ENCODE assay signal across 25 cellular contexts in the genomic region with DNA sequence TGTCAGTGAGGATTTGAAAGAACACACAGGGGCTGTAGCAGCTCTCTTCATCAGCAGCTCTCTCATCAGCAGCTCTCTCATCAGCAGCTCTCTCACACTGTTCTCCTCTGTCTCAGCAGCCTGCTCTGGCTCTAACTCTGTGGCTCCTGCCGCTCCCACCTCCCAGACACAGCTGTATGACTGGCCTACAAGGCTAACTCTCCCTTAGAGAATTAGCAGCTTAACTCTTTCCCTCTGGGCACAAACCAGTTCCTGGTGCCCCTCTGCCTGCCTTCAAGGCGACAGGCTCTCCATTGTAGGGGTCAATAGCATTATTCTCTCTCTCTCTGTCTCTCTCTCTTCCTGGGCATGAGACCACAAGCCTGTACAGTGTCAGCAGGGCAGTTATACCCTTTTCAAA.
"Had no signal": no experiment of that assay in that cellular context is flagged by ENCODE, and none has a peak within 500 bp of the region (broad histone marks: within the 10 kb centered on the region; RNA-seq: fewer than 3 reads in every experiment).

No MANE protein-coding gene starts in this region.

- H3K27me3 Mint-ChIP-seq: activated B cell treated with CpG ODN at 0.5 μM for 24 hours; activated CD4-positive, alpha-beta T cell treated with anti-CD3 and anti-CD28 coated beads for 36 hours; activated T-cell treated with anti-CD3 and anti-CD28 coated beads, Interleukin-2, amount 50 U/mL, for 24 hours; activated T-helper 17 cell treated with anti-CD3 and anti-CD28 coated beads, Interleukin-2, amount 50 U/mL, for 72 hours; brain; dendritic cell treated with granulocyte-macrophage colony-stimulating factor and Interleukin-4, amounts not matched to agents 40 ng/mL and 50 ng/mL, for 4 days had no signal

- ATAC-seq: activated CD4-positive, alpha-beta T cell treated with anti-CD3 and anti-CD28 coated beads for 36 hours; activated naive CD4-positive, alpha-beta T cell treated with anti-CD3 and anti-CD28 coated beads, Interleukin-2, amount 50 U/mL, for 72 hours; activated T-helper 17 cell treated with anti-CD3 and anti-CD28 coated beads, Interleukin-2, amount 50 U/mL, for 72 hours; foreskin keratinocyte; left lung; natural killer cell had no signal

- H3K4me3 ChIP-seq: left lung, lung, prostate gland, testis, vagina had no signal

- H3K9me3 Mint-ChIP-seq: activated B cell treated with CpG ODN at 0.5 μM for 24 hours; activated T-helper 17 cell treated with anti-CD3 and anti-CD28 coated beads, Interleukin-2, amount 50 U/mL, for 72 hours; brain; dendritic cell treated with granulocyte-macrophage colony-stimulating factor and Interleukin-4, amounts not matched to agents 40 ng/mL and 50 ng/mL, for 4 days had no signal

- H3K27me3 ChIP-seq: foreskin keratinocyte, left lung, testis, vagina had no signal

- H3K27ac ChIP-seq: foreskin keratinocyte, left lung, prostate gland, testis, vagina had no signal

- H3K36me3 Mint-ChIP-seq: activated naive CD4-positive, alpha-beta T cell treated with anti-CD3 and anti-CD28 coated beads, Interleukin-2, amount 50 U/mL, for 72 hours; brain; immature natural killer cell; natural killer cell had no signal

- H3K4me1 ChIP-seq: foreskin keratinocyte, left lung, prostate gland, testis, vagina had no signal

- H3K4me1 Mint-ChIP-seq: activated B cell treated with CpG ODN at 0.5 μM for 24 hours; activated CD4-positive, alpha-beta T cell treated with anti-CD3 and anti-CD28 coated beads for 36 hours; activated T-helper 17 cell treated with anti-CD3 and anti-CD28 coated beads, Interleukin-2, amount 50 U/mL, for 72 hours; brain; immature natural killer cell; natural killer cell had no signal

- DNase-seq: activated B cell treated with CpG ODN at 0.5 μM for 24 hours; activated CD4-positive, alpha-beta T cell treated with anti-CD3 and anti-CD28 coated beads for 36 hours; activated CD4-positive, alpha-beta T cell treated with anti-CD3 and anti-CD28 coated beads, Interleukin-2, amount 50 U/mL, for 4 hours; activated CD8-positive, alpha-beta memory T cell treated with anti-CD3 and anti-CD28 coated beads for 24 hours; activated CD8-positive, alpha-beta memory T cell treated with anti-CD3 and anti-CD28 coated beads, Interleukin-2, amount 50 U/mL, for 4 hours; activated T-cell treated with anti-CD3 and anti-CD28 coated beads, Interleukin-2, amount 50 U/mL, for 24 hours; aorta; caudate nucleus; effector memory CD4-positive, alpha-beta T cell; immature natural killer cell; kidney glomerular epithelial cell; left lung; natural killer cell; stimulated activated CD4-positive, alpha-beta T cell treated with anti-CD3 and anti-CD28 coated beads, Interleukin-12 subunit alpha, Interleukin-12 subunit beta, amount 100 ng/mL, for 4 hours; stimulated activated CD4-positive, alpha-beta T cell treated with anti-CD3 and anti-CD28 coated beads, Interleukin-4, amount 100 ng/mL, for 4 hours; testis; trophoblast cell had no signal

- H3K36me3 ChIP-seq: left lung, prostate gland, vagina had no signal

- H3K9me3 ChIP-seq: left lung, prostate gland, testis, vagina had no signal

- H3K27ac Mint-ChIP-seq: activated B cell treated with CpG ODN at 0.5 μM for 24 hours; activated CD4-positive, alpha-beta T cell treated with anti-CD3 and anti-CD28 coated beads for 36 hours; activated T-cell treated with anti-CD3 and anti-CD28 coated beads, Interleukin-2, amount 50 U/mL, for 24 hours; activated T-helper 17 cell treated with anti-CD3 and anti-CD28 coated beads, Interleukin-2, amount 50 U/mL, for 72 hours; brain; dendritic cell treated with granulocyte-macrophage colony-stimulating factor and Interleukin-4, amounts not matched to agents 40 ng/mL and 50 ng/mL, for 4 days; immature natural killer cell; natural killer cell had no signal

- H3K4me3 Mint-ChIP-seq: activated B cell treated with CpG ODN at 0.5 μM for 24 hours; activated CD4-positive, alpha-beta T cell treated with anti-CD3 and anti-CD28 coated beads for 36 hours; activated T-cell treated with anti-CD3 and anti-CD28 coated beads, Interleukin-2, amount 50 U/mL, for 24 hours; activated T-helper 17 cell treated with anti-CD3 and anti-CD28 coated beads, Interleukin-2, amount 50 U/mL, for 72 hours; brain; dendritic cell treated with granulocyte-macrophage colony-stimulating factor and Interleukin-4, amounts not matched to agents 40 ng/mL and 50 ng/mL, for 4 days; immature natural killer cell; natural killer cell had no signal
